Comparison of ENCODE assay signal across 13 cellular contexts in genomic region chr2:64538764-64539433, GRCh38. TPM values are rescaled to one million over a fixed set of nuclear protein-coding genes. Genes with fewer than 3 reads are reported as not detected.
DNase-seq lines count a peak whose midpoint lies in the region; ATAC-seq and FAIRE-seq lines count a peak whose summit lies in the region.
"Had no signal": no experiment of that assay in that cellular context is flagged by ENCODE, and none has a peak within 500 bp of the region (broad histone marks: within the 10 kb centered on the region; RNA-seq: fewer than 3 reads in every experiment).

No MANE protein-coding gene starts in this region.

- no peaks in the 10 kb centered on the region for H3K27me3 ChIP-seq in aorta (ENCODE audit: control insufficient read depth in 1 of 2, insufficient read depth in 2 of 2, low read length in 1 of 2)
- H3K27me3 ChIP-seq: BE2C had no signal

- no peak overlapping the region for H3K4me3 Mint-ChIP-seq in effector memory CD8-positive, alpha-beta T cell
- H3K4me3 Mint-ChIP-seq: brain, immature natural killer cell had no signal

- no peak overlapping the region for H3K4me3 ChIP-seq in aorta (ENCODE audit: low read length in 2 of 2)

- no peaks in the 10 kb centered on the region for H3K27me3 Mint-ChIP-seq in effector memory CD8-positive, alpha-beta T cell
- H3K27me3 Mint-ChIP-seq: brain had no signal

- H3K36me3 ChIP-seq in aorta (ENCODE audit: control insufficient read depth in 1 of 2, insufficient read depth in 2 of 2, low read length in 1 of 2), result no peaks in the 10 kb centered on the region
- H3K36me3 ChIP-seq: BE2C had no signal

- no peaks in the 10 kb centered on the region for H3K9me3 ChIP-seq in aorta (ENCODE audit: control insufficient read depth, low read length)
- H3K9me3 ChIP-seq: BE2C had no signal

- H3K9me3 Mint-ChIP-seq in effector memory CD8-positive, alpha-beta T cell, result no peaks in the 10 kb centered on the region
- H3K9me3 Mint-ChIP-seq: brain, immature natural killer cell had no signal

- ATAC-seq in GM19035 (IDR thresholded peaks at IDR 0.05; ENCODE audit: unreplicated experiment), result peak; percentile 46
- ATAC-seq in HG02798 (IDR thresholded peaks at IDR 0.05; ENCODE audit: poor library complexity, unreplicated experiment), result peak; percentile 65
- no peak for ATAC-seq in HG03139 (IDR thresholded peaks at IDR 0.05; ENCODE audit: unreplicated experiment)
- ATAC-seq in aorta (ENCODE audit: low FRiP score), result no peak
- ATAC-seq in effector memory CD8-positive, alpha-beta T cell (replicated peaks), result no peak

- FAIRE-seq in RCC 7860 (lab: Jason Lieb, UNC), result no peak

- H3K36me3 Mint-ChIP-seq in effector memory CD8-positive, alpha-beta T cell (ENCODE audit: insufficient read depth), result peaks cover 3% of the 10 kb centered on the region
- H3K36me3 Mint-ChIP-seq: brain had no signal

- DNase-seq in EL (peak; percentile 22), amniotic epithelial cell (ENCODE audit: low read depth) (peak; percentile 35), aorta (no peak), RCC 7860 (ENCODE audit: low spot score) (no peak)
- DNase-seq in effector memory CD8-positive, alpha-beta T cell, result no peak
- DNase-seq: activated CD4-positive, alpha-beta T cell treated with anti-CD3 and anti-CD28 coated beads, Interleukin-2, amount 50 U/mL, for 48 hours; BE2C; immature natural killer cell; NCI-H1048 had no signal

- H3K27ac ChIP-seq in aorta (ENCODE audit: low read depth in 1 of 2, low read length in 2 of 2), result no peak overlapping the region

- H3K4me1 Mint-ChIP-seq in effector memory CD8-positive, alpha-beta T cell (ENCODE audit: low read depth in 2 of 2), result peaks cover 26 to 69% of the 10 kb centered on the region in 2 donors

- no peak overlapping the region for H3K27ac Mint-ChIP-seq in effector memory CD8-positive, alpha-beta T cell
- H3K27ac Mint-ChIP-seq: brain had no signal

- 69 to 70% methylated on average over 3 of the region's 3 CpGs for WGBS in aorta, 2 donors

- intact Hi-C loops in aorta (cut with DNase I), result no loop called here

- peaks cover 0 to 2% of the 10 kb centered on the region in 2 donors for H3K4me1 ChIP-seq in aorta (ENCODE audit: control insufficient read depth in 1 of 2, insufficient read depth in 2 of 2, low read length in 2 of 2)
- H3K4me1 ChIP-seq: BE2C had no signal

RNA-seq across cellular contexts. Expression of gene AFTPH, which starts 14.8 kb away (rescaled TPM):
- total RNA-seq in aorta, result 10 to 100 TPM; 28.3 to 30.6 TPM
- polyA plus RNA-seq in aorta, result 10 to 100 TPM; 19.5 to 23.3 TPM

Comparison
In these comparisons a context has a peak if more than half of its experiments do, and no peak if none do; other contexts are left out.
1. DNase-seq: peak in EL (single experiment) and amniotic epithelial cell (single experiment); none in aorta (0 of 2), RCC 7860 (single experiment) and effector memory CD8-positive, alpha-beta T cell (0 of 3).
2. ATAC-seq: peak in GM19035 (single experiment) and HG02798 (single experiment); none in HG03139 (single experiment), aorta (single experiment) and effector memory CD8-positive, alpha-beta T cell (single experiment).